20 cellular contexts compared by ENCODE assay signal in the genomic region with DNA sequence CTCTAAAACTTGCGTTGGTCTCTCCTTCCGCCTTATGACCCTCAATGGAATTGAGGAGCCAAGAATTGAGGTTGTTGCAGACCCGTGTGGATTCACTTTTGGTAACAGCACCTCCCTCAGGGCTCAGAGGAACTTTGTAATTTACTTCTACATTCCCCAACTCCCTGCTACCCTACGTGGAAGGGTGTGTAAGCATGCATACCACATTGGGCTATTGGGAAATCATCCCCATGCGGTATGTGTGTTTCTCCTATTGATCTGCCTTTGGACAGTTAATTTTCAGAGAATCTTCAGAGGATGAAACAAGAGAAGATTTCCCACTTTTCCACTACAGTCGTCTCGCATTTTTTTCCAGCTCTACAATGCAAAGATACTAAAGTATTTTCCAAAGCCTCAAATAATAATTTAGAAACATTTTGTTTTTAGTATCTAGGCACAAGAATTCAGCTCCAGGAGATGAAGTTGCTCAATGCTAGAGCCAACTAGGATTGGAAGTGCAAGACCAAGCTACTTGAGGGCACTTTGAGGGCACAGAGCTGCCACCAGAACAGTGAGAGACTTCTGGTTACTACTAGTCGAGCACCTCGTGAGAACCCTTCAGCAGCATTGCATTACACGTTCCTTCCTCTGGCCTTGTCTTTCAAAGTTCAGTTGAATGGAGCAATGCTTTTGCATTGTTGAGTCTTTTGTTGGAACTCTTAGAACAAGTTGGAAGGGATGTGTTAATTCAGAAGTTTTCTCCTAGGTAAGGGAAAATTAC. TPM values are rescaled to one million over a fixed set of nuclear protein-coding genes. Genes with fewer than 3 reads are reported as not detected.
DNase-seq lines count a peak whose midpoint lies in the region; ATAC-seq, FAIRE-seq and TF ChIP-seq lines count a peak whose summit lies in the region.
"Had no signal": no experiment of that assay in that cellular context is flagged by ENCODE, and none has a peak within 500 bp of the region (broad histone marks: within the 10 kb centered on the region; RNA-seq: fewer than 3 reads in every experiment).

No MANE protein-coding gene starts in this region.

- WGBS in H1 (ENCODE audit: extremely low coverage in 1 of 2, insufficient coverage in 1 of 2, insufficient read length in 1 of 2, insufficient replicate concordance in 2 of 2, low coverage in 1 of 2, low lambda C conversion rate in 2 of 2, missing lambda C conversion rate in 1 of 2), 2 experiments, result 89% methylated on average over 10 of the region's 10 CpGs; no CpG with 5 or more reads in 1 of the 2 experiments
- 65 to 79% methylated on average over 10 of the region's 10 CpGs for WGBS in lung, 2 donors
- WGBS in esophagus squamous epithelium, 2 donors, result 83 to 90% methylated on average over 10 of the region's 10 CpGs

- H3K27ac ChIP-seq in H1 (ENCODE audit: low read depth, low read length) (no peak overlapping the region), lung (ENCODE audit: low read depth in 1 of 2, low read length in 1 of 2) (no peak overlapping the region), esophagus squamous epithelium (no peak overlapping the region), SJCRH30 (no peak overlapping the region; the same call in 1 of the 2 replicates)

- H3K4me1 ChIP-seq in Caco-2 (peaks cover 62% of the 10 kb centered on the region), H1 (replicated peaks in 1 of 4; ENCODE audit: control insufficient read depth in 3 of 4, insufficient read depth in 4 of 4, low read length in 3 of 4) (no peaks in the 10 kb centered on the region), lung (ENCODE audit: control insufficient read depth in 2 of 2, insufficient read depth in 2 of 2, low read length in 2 of 2) (peaks cover 13 to 16% of the 10 kb centered on the region in 2 donors), esophagus squamous epithelium (peaks cover 0 to 21% (median 0%) of the 10 kb centered on the region in 3 donors), SJCRH30 (peaks cover 49% of the 10 kb centered on the region)

- H3K27me3 Mint-ChIP-seq in Caco-2 (ENCODE audit: insufficient read depth, unreplicated experiment), result no peaks in the 10 kb centered on the region

- H3K79me2 ChIP-seq in H1 (ENCODE audit: control insufficient read depth in 1 of 2, insufficient read depth in 2 of 2, low read length in 2 of 2), result no peaks in the 10 kb centered on the region

- no peak overlapping the region for H3K4me2 ChIP-seq in H1 (ENCODE audit: insufficient read depth in 1 of 2, low read depth in 2 of 2, low read length in 2 of 2)

- ATAC-seq in lung (ENCODE audit: insufficient read depth, low FRiP score) (peak; percentile 34), HG03159 (IDR thresholded peaks at IDR 0.05; ENCODE audit: unreplicated experiment) (no peak)
- ATAC-seq: K562, Panc1 had no signal

- no peak overlapping the region for H3K4me3 Mint-ChIP-seq in Caco-2 (ENCODE audit: unreplicated experiment)

- no peak overlapping the region for H2BK120ac ChIP-seq in H1 (replicated peaks; ENCODE audit: low read depth, low read length)

- H3K9me3 ChIP-seq in Caco-2, result peaks cover 5% of the 10 kb centered on the region; the same call in 1 of the 2 replicates
- no peaks in the 10 kb centered on the region for H3K9me3 ChIP-seq in H1 (ENCODE audit: insufficient read depth in 2 of 2, low read depth in 1 of 2, low read length in 1 of 2)
- no peaks in the 10 kb centered on the region for H3K9me3 ChIP-seq in lung (ENCODE audit: control insufficient read depth in 2 of 2, insufficient read depth in 1 of 2, low read length in 1 of 2)
- no peaks in the 10 kb centered on the region for H3K9me3 ChIP-seq in esophagus squamous epithelium
- H3K9me3 ChIP-seq in SJCRH30 (replicated peaks), result no peaks in the 10 kb centered on the region

- no peak overlapping the region for H2AK5ac ChIP-seq in H1 (ENCODE audit: low read depth, low read length)

- H3K36me3 ChIP-seq in Caco-2 (ENCODE audit: control insufficient read depth, insufficient read depth, low read length) (no peaks in the 10 kb centered on the region), H1 (ENCODE audit: control insufficient read depth in 2 of 4, insufficient read depth in 4 of 4, low read length in 3 of 4) (no peaks in the 10 kb centered on the region; a peak in 1 of 8 replicates), lung (ENCODE audit: control insufficient read depth in 2 of 2, insufficient read depth in 2 of 2, low read length in 2 of 2) (peaks cover 0 to 4% of the 10 kb centered on the region in 2 donors), esophagus squamous epithelium (peaks cover 0 to 12% (median 0%) of the 10 kb centered on the region in 3 donors), SJCRH30 (no peaks in the 10 kb centered on the region)

- no peak overlapping the region for H3K18ac ChIP-seq in H1 (ENCODE audit: extremely low read depth, low read length)

- H4K91ac ChIP-seq in H1 (replicated peaks; ENCODE audit: insufficient read length, low read length), result no peak overlapping the region

- no peak overlapping the region for H3K14ac ChIP-seq in H1 (ENCODE audit: insufficient read length)

- CTCF ChIA-PET in Caco-2 (lab: Charles Lee), result interaction anchor here (1.2 kb wide), 1 partner anchor 42 kb away, joined by 8 read pairs; no protein-coding TSS in a partner anchor
- CTCF ChIA-PET in H1 (lab: Charles Lee; ENCODE audit: partially characterized antibody), result interaction anchor here (1.6 to 2.1 kb wide), 2 partner anchors 9 to 12 kb away, joined by 4 to 9 read pairs; no protein-coding TSS in a partner anchor

- no peak overlapping the region for H2AFZ ChIP-seq in H1 (ENCODE audit: low read length)

- H3K23me2 ChIP-seq in H1 (ENCODE audit: low read depth, low read length), result no peaks in the 10 kb centered on the region

- no peak overlapping the region for H2BK12ac ChIP-seq in H1 (ENCODE audit: low read depth, low read length)

- H4K20me1 ChIP-seq in H1 (replicated peaks in 1 of 2; ENCODE audit: control insufficient read depth in 1 of 2, insufficient read depth in 2 of 2, low read length in 2 of 2), result no peaks in the 10 kb centered on the region

- peak overlapping the region; percentile 14 for H3K27ac Mint-ChIP-seq in Caco-2 (ENCODE audit: unreplicated experiment)

- no peak overlapping the region for H3K56ac ChIP-seq in H1 (replicated peaks; ENCODE audit: insufficient read length, low read depth, low read length)

- TF ChIP-seq EP300 in H1 (IDR thresholded peaks at IDR 0.05; ENCODE audit: borderline replicate concordance in 1 of 2, low read depth in 2 of 2, low read length in 2 of 2), result no peak

- POLR2A ChIA-PET in Caco-2 (lab: Charles Lee), result no interaction called here
- POLR2A ChIA-PET in H1 (lab: Charles Lee; ENCODE audit: partially characterized antibody), result no interaction called here

- H3K23ac ChIP-seq in H1 (ENCODE audit: insufficient read length), result no peak overlapping the region

- no TSS peak for BruUV-seq in Caco-2 (replicated peaks; lab: Mats Ljungman, UMichigan)

- H2BK5ac ChIP-seq in H1 (ENCODE audit: low read depth, low read length), result no peak overlapping the region

- no peak overlapping the region for H3K9ac ChIP-seq in H1 (replicated peaks in 1 of 4; ENCODE audit: extremely low read depth in 1 of 4, low read depth in 3 of 4, low read length in 3 of 4)

- peak in 1 of 2 experiments; percentile 23; a peak in 1 of 4 replicates for TF ChIP-seq RAD21 in H1 (IDR thresholded peaks at IDR 0.05 in 1 of 2, conservative IDR thresholded peaks at IDR 0.05 in 1 of 2; ENCODE audit: low read depth in 2 of 2, low read length in 2 of 2)

- FAIRE-seq in H1 (lab: Jason Lieb, UNC), result no peak
- FAIRE-seq: A204.1, K562 had no signal

- H3K4ac ChIP-seq in H1 (replicated peaks; ENCODE audit: insufficient read length, low read depth, low read length), result no peak overlapping the region

- no peaks in the 10 kb centered on the region for H3K9me3 Mint-ChIP-seq in Caco-2 (ENCODE audit: unreplicated experiment)

- H2BK15ac ChIP-seq in H1 (ENCODE audit: low read length), result no peak overlapping the region

- H4K5ac ChIP-seq in H1 (ENCODE audit: insufficient read length, low read depth, low read length), result no peak overlapping the region

- H4K8ac ChIP-seq in H1 (ENCODE audit: extremely low read depth, insufficient read depth, low read length), result no peak overlapping the region

- no peaks in the 10 kb centered on the region for H3K36me3 Mint-ChIP-seq in Caco-2 (ENCODE audit: insufficient read depth, unreplicated experiment)

- DNase-seq in Caco-2 (no peak), MV-4-11 (lab: John Stamatoyannopoulos, UW) (peak; percentile 2), H1 (ENCODE audit: low read depth in 1 of 2, low spot score in 2 of 2) (no peak), lung (ENCODE audit: low spot score) (peak; percentile 44), esophagus squamous epithelium (lab: John Stamatoyannopoulos, UW) (no peak), SJCRH30 (no peak)
- DNase-seq in stimulated activated CD4-positive, alpha-beta T cell treated with anti-CD3 and anti-CD28 coated beads, Interleukin-4, amount 100 ng/mL, for 1 hour, result no peak
- DNase-seq: C1 segment of cervical spinal cord, DMS 273 treated with DMSO at 0.1 percent for 48 hours, H7, NCI-H1048, NCI-H146, NCI-H2081, NCI-H510A treated with DMSO at 0.1 percent for 48 hours, NCI-H82 had no signal

- TF ChIP-seq POLR2A in H1 (IDR thresholded peaks at IDR 0.05; ENCODE audit: control extremely low read depth in 1 of 2, low read depth in 2 of 2, low read length in 2 of 2) (no peak), esophagus squamous epithelium (IDR thresholded peaks at IDR 0.05) (no peak)

- intact Hi-C loops in Caco-2 (cut with micrococcal nuclease; ENCODE audit: unreplicated experiment) (no loop called here), esophagus squamous epithelium (cut with DNase I) (no loop called here)

- H3K4me1 Mint-ChIP-seq in Caco-2 (ENCODE audit: low read depth, unreplicated experiment), result peaks cover 41% of the 10 kb centered on the region

- H2BK20ac ChIP-seq in H1 (ENCODE audit: low read length), result no peak overlapping the region

- H3K27me3 ChIP-seq in Caco-2 (replicated peaks; ENCODE audit: control insufficient read depth, insufficient read depth, low read length) (no peaks in the 10 kb centered on the region), H1 (replicated peaks in 1 of 4; ENCODE audit: control insufficient read depth in 3 of 4, extremely low read depth in 1 of 4, insufficient read depth in 3 of 4, low read length in 3 of 4) (no peaks in the 10 kb centered on the region), lung (ENCODE audit: control insufficient read depth, insufficient read depth) (no peaks in the 10 kb centered on the region), esophagus squamous epithelium (no peaks in the 10 kb centered on the region), SJCRH30 (no peaks in the 10 kb centered on the region)

- TF ChIP-seq CTCF in Caco-2 (IDR thresholded peaks at IDR 0.05; ENCODE audit: insufficient read depth in 1 of 2, low read depth in 1 of 2, low read length in 1 of 2, severe bottlenecking in 1 of 2, unreplicated experiment in 1 of 2) (no peak), H1 (IDR thresholded peaks at IDR 0.05; ENCODE audit: control extremely low read depth in 1 of 3, insufficient read depth in 1 of 3, low read depth in 1 of 3, low read length in 3 of 3) (peak in 1 of 3 experiments; percentile 6; a peak in 1 of 4 replicates), lung (IDR thresholded peaks at IDR 0.05; ENCODE audit: control extremely low read depth, extremely low read depth) (no peak), esophagus squamous epithelium (IDR thresholded peaks at IDR 0.05) (no peak)

- H3K4me3 ChIP-seq in Caco-2 (ENCODE audit: low read depth, low read length) (no peak overlapping the region), H1 (ENCODE audit: extremely low read depth in 1 of 4, insufficient read depth in 2 of 4, low read depth in 3 of 4, low read length in 4 of 4) (no peak overlapping the region), lung (no peak overlapping the region), esophagus squamous epithelium (no peak overlapping the region), SJCRH30 (no peak overlapping the region)
- H3K4me3 ChIP-seq: K562 had no signal

- no peaks in the 10 kb centered on the region for H3K79me1 ChIP-seq in H1 (ENCODE audit: low read depth, low read length)

RNA-seq across cellular contexts. Expression of a gene that starts 3.4 kb away (rescaled TPM):
- total RNA-seq in Caco-2 (2022), result 2.5 and 4.4 TPM in 2 replicates
- 0.82 and 1.0 TPM in 2 replicates for total RNA-seq in H1 (2021; fragmentation: NEBNext Ultra II Directional; extraction: Animal tissue kit (Norgen Biotek cat#: 25700))
- 1.0 and 1.2 TPM in 2 replicates for polyA plus RNA-seq in H1 (2011; rRNA removed)
- polyA plus RNA-seq in H1 (2011; cell fraction: cytosol; rRNA removed), result 1.4 TPM
- 4.0 TPM for polyA plus RNA-seq in H1 (2011; cell fraction: nucleus; rRNA removed)
- polyA plus RNA-seq in H1 (2012, experiment 1 of 2), result 0.70 to 1.7 TPM (median 1.1 TPM) in 4 replicates
- 0.21 TPM for polyA plus RNA-seq in H1 (2012, experiment 2 of 2)
- 0.61 TPM for polyA plus RNA-seq in H1 (2013, experiment 1 of 2)
- 0.63 TPM for polyA plus RNA-seq in H1 (2013, experiment 2 of 2)
- polyA minus RNA-seq in H1 (2011; rRNA and poly(A)+ RNA removed), result 0.91 and 5.3 TPM in 2 replicates
- polyA minus RNA-seq in H1 (2011; cell fraction: cytosol; rRNA and poly(A)+ RNA removed), result not detected
- 2.7 TPM for polyA minus RNA-seq in H1 (2011; cell fraction: nucleus; rRNA and poly(A)+ RNA removed)
- 10 to 100 TPM in 1 of 2 donors, 1 to 10 TPM in 1; 2.7 to 20.3 TPM for total RNA-seq in lung
- 1 to 10 TPM in 1 of 2 donors, under 1 TPM in 1; 0.92 to 5.1 TPM for polyA plus RNA-seq in lung
- total RNA-seq in esophagus squamous epithelium, result 1 to 10 TPM in 3 of 4 donors, under 1 TPM in 1; 0.53 to 5.1 (median 1.6) TPM
- 16.1 and 16.9 TPM in 2 replicates for total RNA-seq in SJCRH30 (2014; rRNA removed; shearing (Covaris generic))

RNA-seq across cellular contexts. Expression of a gene that starts 31.7 kb away (rescaled TPM):
- total RNA-seq in Caco-2 (2022) (196 and 204 TPM in 2 replicates), lung (10 to 100 TPM in 1 of 2 donors, 1 to 10 TPM in 1; 9.0 to 16.1 TPM), esophagus squamous epithelium (10 to 100 TPM in 3 of 4 donors, 1 to 10 TPM in 1; 5.4 to 21.5 (median 15.5) TPM)
- 10.1 and 12.6 TPM in 2 replicates for total RNA-seq in H1 (2021; fragmentation: NEBNext Ultra II Directional; extraction: Animal tissue kit (Norgen Biotek cat#: 25700))
- polyA plus RNA-seq in H1 (2011; rRNA removed) (8.7 and 9.1 TPM in 2 replicates), lung (1 to 10 TPM; 5.9 to 7.4 TPM)
- polyA plus RNA-seq in H1 (2011; cell fraction: cytosol; rRNA removed), result 10.8 TPM
- polyA plus RNA-seq in H1 (2011; cell fraction: nucleus; rRNA removed), result 5.1 TPM
- 7.9 to 11.0 TPM (median 9.3 TPM) in 4 replicates for polyA plus RNA-seq in H1 (2012, experiment 1 of 2)
- 2.5 TPM for polyA plus RNA-seq in H1 (2012, experiment 2 of 2)
- 6.5 TPM for polyA plus RNA-seq in H1 (2013, experiment 1 of 2)
- 5.5 TPM for polyA plus RNA-seq in H1 (2013, experiment 2 of 2)
- polyA minus RNA-seq in H1 (2011; rRNA and poly(A)+ RNA removed), result 10.2 and 13.1 TPM in 2 replicates
- polyA minus RNA-seq in H1 (2011; cell fraction: cytosol; rRNA and poly(A)+ RNA removed), result 8.1 TPM
- polyA minus RNA-seq in H1 (2011; cell fraction: nucleus; rRNA and poly(A)+ RNA removed), result 5.7 TPM
- total RNA-seq in SJCRH30 (2014; rRNA removed; shearing (Covaris generic)), result 7.4 and 9.5 TPM in 2 replicates

RNA-seq across cellular contexts. Expression of a gene that starts 55.1 kb away (rescaled TPM):
- total RNA-seq in Caco-2 (2022) (0.91 and 1.1 TPM in 2 replicates), lung (under 1 TPM in 1 of 2 donors, not detected in 1; 0.40 TPM), esophagus squamous epithelium (under 1 TPM in 1 of 4 donors, not detected in 3; 0.19 TPM)
- not detected in 2 replicates for total RNA-seq in H1 (2021; fragmentation: NEBNext Ultra II Directional; extraction: Animal tissue kit (Norgen Biotek cat#: 25700))
- polyA plus RNA-seq in H1 (2011; rRNA removed) (0.09 TPM in 1 of 2 replicates, not detected in the other), lung (under 1 TPM in 1 of 2 donors, not detected in 1; 0.03 TPM)
- polyA plus RNA-seq in H1 (2011; cell fraction: cytosol; rRNA removed), result 0.08 TPM
- polyA plus RNA-seq in H1 (2011; cell fraction: nucleus; rRNA removed), result 0.11 TPM
- polyA plus RNA-seq in H1 (2012, experiment 1 of 2), result not detected in 4 replicates
- not detected for polyA plus RNA-seq in H1 (2012, experiment 2 of 2)
- not detected for polyA plus RNA-seq in H1 (2013, experiment 1 of 2)
- polyA plus RNA-seq in H1 (2013, experiment 2 of 2), result 0.09 TPM
- polyA minus RNA-seq in H1 (2011; rRNA and poly(A)+ RNA removed), result 0.54 TPM in 1 of 2 replicates, not detected in the other
- not detected for polyA minus RNA-seq in H1 (2011; cell fraction: cytosol; rRNA and poly(A)+ RNA removed)
- polyA minus RNA-seq in H1 (2011; cell fraction: nucleus; rRNA and poly(A)+ RNA removed), result 1.6 TPM
- not detected in 2 replicates for total RNA-seq in SJCRH30 (2014; rRNA removed; shearing (Covaris generic))
- total RNA-seq: HT1080 had no signal

Comparison
In these comparisons a context has a peak if more than half of its experiments do, and no peak if none do; other contexts are left out.
1. DNase-seq: peak in MV-4-11 (single experiment) and lung (single experiment); none in Caco-2 (0 of 2), H1 (0 of 2), stimulated activated CD4-positive, alpha-beta T cell treated with anti-CD3 and anti-CD28 coated beads, Interleukin-4, amount 100 ng/mL, for 1 hour (single experiment), esophagus squamous epithelium (single experiment) and SJCRH30 (0 of 2).